8 cellular contexts compared by ENCODE assay signal in genomic region chr13:72781461-72782439, GRCh38. TPM values are rescaled to one million over a fixed set of nuclear protein-coding genes. Genes with fewer than 3 reads are reported as not detected.
DNase-seq lines count a peak whose midpoint lies in the region; ATAC-seq, FAIRE-seq and TF ChIP-seq lines count a peak whose summit lies in the region.

Gene DIS3 (minus strand): TSS chr13:72781900. CDS start chr13:72781832, 68 bp downstream.
Gene PIBF1 (plus strand): TSS chr13:72782133. CDS start chr13:72783470, 1,337 bp downstream.

- TSS peak; percentile 75 for BruUV-seq in endothelial cell of umbilical vein (replicated peaks; lab: Mats Ljungman, UMichigan)

- intact Hi-C loops in endothelial cell of umbilical vein (cut with micrococcal nuclease), result loop anchor here (1.0 to 10.0 kb wide), 3 partner anchors 54 to 893 kb away; partner anchors contain the start of genes BORA, KLF5 and MZT1

- H4K20me1 ChIP-seq in OCI-LY3 (ENCODE audit: insufficient read depth, low read length) (peaks cover 4% of the 10 kb centered on the region; the same call in 1 of the 2 replicates), endothelial cell of umbilical vein (replicated peaks; ENCODE audit: control insufficient read depth, extremely low read depth, insufficient read depth, low read length) (no peaks in the 10 kb centered on the region)

- TF ChIP-seq CTCF in OCI-LY3 (IDR thresholded peaks at IDR 0.05; ENCODE audit: low read depth, low read length) (no peak), endothelial cell of umbilical vein (IDR thresholded peaks at IDR 0.05; ENCODE audit: extremely low read depth in 1 of 2, insufficient read depth in 1 of 2, low read depth in 1 of 2, low read length in 2 of 2) (no peak)

- dilution Hi-C loops in endothelial cell of umbilical vein (cut with MboI; ENCODE audit: extremely low pct_ligation_motif_present, low sequenced_read_pairs), result no loop called here

- H3K9me1 ChIP-seq in endothelial cell of umbilical vein (replicated peaks; ENCODE audit: control insufficient read depth, extremely low read depth, insufficient read depth, low read length), result no peaks in the 10 kb centered on the region

- peak; percentile 97 for FAIRE-seq in endothelial cell of umbilical vein (lab: Jason Lieb, UNC)

- H3K4me3 ChIP-seq in OCI-LY3 (ENCODE audit: low read length) (peak within 1 kb of the TSS; percentile 92), endothelial cell of umbilical vein (replicated peaks in 1 of 3; ENCODE audit: insufficient read depth in 1 of 3, low read depth in 1 of 3, low read length in 3 of 3) (peak within 1 kb of the TSS; percentile 69 to 96 (median 77))

- no peaks in the 10 kb centered on the region for H3K9me3 ChIP-seq in OCI-LY3 (ENCODE audit: insufficient read depth, low read length)
- no peaks in the 10 kb centered on the region for H3K9me3 ChIP-seq in endothelial cell of umbilical vein (replicated peaks; ENCODE audit: control insufficient read depth, insufficient read depth, low read length)

- DNase-seq in DMS 273 treated with DMSO at 0.1 percent for 48 hours (lab: John Stamatoyannopoulos, UW), result peak; percentile 90
- DNase-seq in HuH-7 (ENCODE audit: low spot score), result peak; percentile 80
- DNase-seq in activated CD8-positive, alpha-beta memory T cell treated with anti-CD3 and anti-CD28 coated beads, Interleukin-2, amount 50 U/mL, for 48 hours, result peak; percentile 95
- DNase-seq in endothelial cell of umbilical vein (ENCODE audit: low read depth, low spot score), result peak; percentile 98
- DNase-seq in midbrain (lab: John Stamatoyannopoulos, UW), result peak; percentile 97
- DNase-seq in stimulated activated CD8-positive, alpha-beta memory T cell treated with anti-CD3 and anti-CD28 coated beads, Interleukin-2, amount 100 ng/mL, for 1 hour (ENCODE audit: low read depth in 2 of 2), result peak; percentile 83 to 89

- H3K27me3 ChIP-seq in OCI-LY3 (ENCODE audit: low read depth, low read length), result no peaks in the 10 kb centered on the region
- H3K27me3 ChIP-seq in endothelial cell of umbilical vein (ENCODE audit: control insufficient read depth in 2 of 2, insufficient read depth in 2 of 2, low read length in 2 of 2), result no peaks in the 10 kb centered on the region

- H3K36me3 ChIP-seq in OCI-LY3 (replicated peaks; ENCODE audit: low read depth, low read length) (peaks cover 30% of the 10 kb centered on the region), endothelial cell of umbilical vein (ENCODE audit: control insufficient read depth in 2 of 2, extremely low read depth in 1 of 2, insufficient read depth in 2 of 2, low read length in 2 of 2) (peaks cover 4 to 18% of the 10 kb centered on the region in 2 experiments)

- H3K27ac ChIP-seq in OCI-LY3 (ENCODE audit: low read length) (peak within 1 kb of the TSS; percentile 77), endothelial cell of umbilical vein (ENCODE audit: insufficient read depth, low read depth, low read length) (peak within 1 kb of the TSS; percentile 71)

- H2AFZ ChIP-seq in OCI-LY3 (ENCODE audit: low read depth, low read length) (peak within 1 kb of the TSS; percentile 62), endothelial cell of umbilical vein (ENCODE audit: low read depth, low read length) (peak within 1 kb of the TSS; percentile 82)

- H3K4me1 ChIP-seq in OCI-LY3 (ENCODE audit: low read length), result peaks cover 22% of the 10 kb centered on the region
- H3K4me1 ChIP-seq in endothelial cell of umbilical vein (ENCODE audit: control insufficient read depth, extremely low read depth, insufficient read depth, low read length), result peaks cover 25% of the 10 kb centered on the region

- CTCF ChIA-PET in endothelial cell of umbilical vein (lab: Charles Lee), result no interaction called here

- POLR2A ChIA-PET in endothelial cell of umbilical vein (lab: Charles Lee), result no interaction called here

- H3K79me2 ChIP-seq in OCI-LY3 (ENCODE audit: low read length) (peaks cover 97% of the 10 kb centered on the region), endothelial cell of umbilical vein (ENCODE audit: control insufficient read depth, insufficient read depth, low read length) (peaks cover 84% of the 10 kb centered on the region)

- H3K9ac ChIP-seq in OCI-LY3 (ENCODE audit: low read length), result peak within 1 kb of the TSS; percentile 89
- peak within 1 kb of the TSS; percentile 72 for H3K9ac ChIP-seq in endothelial cell of umbilical vein (replicated peaks; ENCODE audit: extremely low read depth, insufficient read depth, low read length)

- H3K4me2 ChIP-seq in OCI-LY3 (ENCODE audit: low read length) (peak within 1 kb of the TSS; percentile 93), endothelial cell of umbilical vein (ENCODE audit: insufficient read depth, low read length) (peak within 1 kb of the TSS; percentile 99)

- TF ChIP-seq POLR2A in endothelial cell of umbilical vein (IDR thresholded peaks at IDR 0.05; ENCODE audit: low read depth, low read length), result peak; percentile 77

- ATAC-seq in GM21515 (IDR thresholded peaks at IDR 0.05; ENCODE audit: unreplicated experiment), result peak; percentile 99

TF ChIP-seq in endothelial cell of umbilical vein, 7 proteins besides CTCF, POLR2A, EP300 and RAD21:
- TF ChIP-seq MAX (IDR thresholded peaks at IDR 0.05; ENCODE audit: insufficient read depth, insufficient read length) (peak; percentile 45), JUN (IDR thresholded peaks at IDR 0.05; ENCODE audit: borderline replicate concordance, insufficient read depth, insufficient read length, low read depth) (no peak), MYC (IDR thresholded peaks at IDR 0.05; ENCODE audit: low read depth, low read length) (peak; percentile 4), POLR2AphosphoS5 (IDR thresholded peaks at IDR 0.05; ENCODE audit: insufficient read depth, low read depth, low read length) (peak; percentile 87), FOS (IDR thresholded peaks at IDR 0.05; ENCODE audit: borderline replicate concordance, insufficient read depth, low read length) (no peak)

RNA-seq across cellular contexts. Expression of gene DIS3, which starts in this region (rescaled TPM):
- 31.4 and 32.8 TPM in 2 replicates for total RNA-seq in endothelial cell of umbilical vein
- 11.4 and 12.4 TPM in 2 replicates for polyA plus RNA-seq in endothelial cell of umbilical vein
- polyA plus RNA-seq in endothelial cell of umbilical vein (2011; cell fraction: cytosol; rRNA removed), result 11.7 and 11.9 TPM in 2 replicates
- polyA plus RNA-seq in endothelial cell of umbilical vein (2011; cell fraction: nucleus; rRNA removed), result 21.1 and 27.4 TPM in 2 replicates
- polyA plus RNA-seq in endothelial cell of umbilical vein (2012), result 28.5 and 36.7 TPM in 2 replicates
- polyA minus RNA-seq in endothelial cell of umbilical vein, result 18.1 and 20.7 TPM in 2 replicates
- 20.1 TPM for polyA minus RNA-seq in endothelial cell of umbilical vein (2011; cell fraction: cytosol; rRNA and poly(A)+ RNA removed)
- polyA minus RNA-seq in endothelial cell of umbilical vein (2011; cell fraction: nucleus; rRNA and poly(A)+ RNA removed), result 17.9 and 29.5 TPM in 2 replicates

RNA-seq across cellular contexts. Expression of gene PIBF1, which starts in this region (rescaled TPM):
- total RNA-seq in endothelial cell of umbilical vein, result 18.2 and 18.4 TPM in 2 replicates
- 0.72 and 1.4 TPM in 2 replicates for polyA plus RNA-seq in endothelial cell of umbilical vein
- polyA plus RNA-seq in endothelial cell of umbilical vein (2011; cell fraction: cytosol; rRNA removed), result 3.1 and 3.6 TPM in 2 replicates
- polyA plus RNA-seq in endothelial cell of umbilical vein (2011; cell fraction: nucleus; rRNA removed), result 5.8 and 9.6 TPM in 2 replicates
- 12.6 and 14.5 TPM in 2 replicates for polyA plus RNA-seq in endothelial cell of umbilical vein (2012)
- polyA minus RNA-seq in endothelial cell of umbilical vein, result 5.1 and 5.2 TPM in 2 replicates
- 5.7 TPM for polyA minus RNA-seq in endothelial cell of umbilical vein (2011; cell fraction: cytosol; rRNA and poly(A)+ RNA removed)
- polyA minus RNA-seq in endothelial cell of umbilical vein (2011; cell fraction: nucleus; rRNA and poly(A)+ RNA removed), result 19.4 and 27.0 TPM in 2 replicates

Comparison
In these comparisons a context has a peak if more than half of its experiments do, and no peak if none do; other contexts are left out.
1. Peak in every context shown above with its lines: DNase-seq, ATAC-seq, H3K4me3 ChIP-seq and H3K27ac ChIP-seq.